ENCODE assay signal across 8 cellular contexts in the genomic region with DNA sequence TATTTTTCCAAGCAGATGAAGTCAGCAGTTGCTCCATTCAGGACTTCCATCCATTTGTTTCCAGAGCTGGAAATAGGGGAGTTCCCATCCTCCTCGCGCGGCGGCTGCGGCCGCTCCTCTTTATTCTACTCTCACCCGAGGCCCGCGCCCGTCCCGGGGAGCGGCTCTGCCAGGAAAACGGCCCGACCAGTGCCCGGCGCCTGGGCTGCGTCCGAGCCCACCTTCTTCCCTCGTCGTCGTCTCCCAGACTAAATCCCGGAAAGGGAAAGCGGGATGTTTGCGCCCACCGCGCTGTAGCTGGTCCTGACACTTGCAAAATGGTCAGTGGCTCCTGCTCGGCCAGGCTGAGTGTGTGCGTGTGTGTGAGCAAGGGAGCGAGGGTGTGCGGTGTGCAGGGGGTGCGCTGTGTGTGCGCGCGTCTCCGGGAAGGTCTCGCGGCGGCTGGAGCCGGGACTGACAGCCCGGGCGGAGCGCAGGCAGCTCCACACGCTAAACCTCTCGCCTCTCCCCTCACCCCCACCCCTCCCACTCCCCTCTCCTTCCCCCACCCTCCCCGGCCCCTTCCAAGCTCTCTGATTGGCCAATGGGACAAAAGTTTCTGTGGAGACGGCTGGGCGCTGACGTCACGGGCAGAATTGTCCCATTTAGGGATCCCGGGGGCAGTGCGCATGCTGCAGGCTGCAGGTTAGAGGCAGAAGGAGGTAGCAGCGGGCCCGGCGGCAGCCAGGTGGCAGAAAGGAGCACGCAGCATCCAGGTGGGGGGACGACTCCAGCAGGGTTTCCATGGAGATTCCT. TPM values are rescaled to one million over a fixed set of nuclear protein-coding genes. Genes with fewer than 3 reads are reported as not detected.
A peak's percentile ranks its signal among the peaks of the same experiment; 100 is the strongest.
DNase-seq lines count a peak whose midpoint lies in the region; ATAC-seq, FAIRE-seq and TF ChIP-seq lines count a peak whose summit lies in the region.

A gene with protein sequence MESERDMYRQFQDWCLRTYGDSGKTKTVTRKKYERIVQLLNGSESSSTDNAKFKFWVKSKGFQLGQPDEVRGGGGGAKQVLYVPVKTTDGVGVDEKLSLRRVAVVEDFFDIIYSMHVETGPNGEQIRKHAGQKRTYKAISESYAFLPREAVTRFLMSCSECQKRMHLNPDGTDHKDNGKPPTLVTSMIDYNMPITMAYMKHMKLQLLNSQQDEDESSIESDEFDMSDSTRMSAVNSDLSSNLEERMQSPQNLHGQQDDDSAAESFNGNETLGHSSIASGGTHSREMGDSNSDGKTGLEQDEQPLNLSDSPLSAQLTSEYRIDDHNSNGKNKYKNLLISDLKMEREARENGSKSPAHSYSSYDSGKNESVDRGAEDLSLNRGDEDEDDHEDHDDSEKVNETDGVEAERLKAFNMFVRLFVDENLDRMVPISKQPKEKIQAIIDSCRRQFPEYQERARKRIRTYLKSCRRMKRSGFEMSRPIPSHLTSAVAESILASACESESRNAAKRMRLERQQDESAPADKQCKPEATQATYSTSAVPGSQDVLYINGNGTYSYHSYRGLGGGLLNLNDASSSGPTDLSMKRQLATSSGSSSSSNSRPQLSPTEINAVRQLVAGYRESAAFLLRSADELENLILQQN (minus strand): TSS at position 491 of the 795 bp plus-strand sequence. CDS start 1,660 bp downstream, outside the sequence.

- DNase-seq in NCI-H524 (lab: John Stamatoyannopoulos, UW) (peak; percentile 97 to 98), mesenchymal stem cell (peak; percentile 35), vagina (ENCODE audit: extremely low spot score in 2 of 2) (no peak), GM19239 (ENCODE audit: insufficient read length, low spot score) (no peak), mucosa of gallbladder (ENCODE audit: low spot score) (no peak)

- H3K4me2 ChIP-seq in mesenchymal stem cell (ENCODE audit: low read length, poor library complexity, severe bottlenecking), result peak within 1 kb of the TSS; percentile 99

- H3K36me3 ChIP-seq in endocrine pancreas (ENCODE audit: control insufficient read depth, insufficient read depth, low read length), result no peaks in the 10 kb centered on the region
- H3K36me3 ChIP-seq in mesenchymal stem cell (ENCODE audit: control insufficient read depth in 1 of 2, insufficient read depth in 2 of 2, low read depth in 1 of 2, low read length in 2 of 2), result no peaks in the 10 kb centered on the region
- H3K36me3 ChIP-seq in vagina, result no peaks in the 10 kb centered on the region

- H2BK5ac ChIP-seq in mesenchymal stem cell (ENCODE audit: low read depth, low read length, poor library complexity, severe bottlenecking), result no peak within 1 kb of the TSS

- H2AFZ ChIP-seq in mesenchymal stem cell (ENCODE audit: low read depth, low read length), result peak within 1 kb of the TSS; percentile 40

- H3K4me3 ChIP-seq in endocrine pancreas (ENCODE audit: control insufficient read depth, insufficient read depth, low read length) (peak within 1 kb of the TSS; percentile 95), mesenchymal stem cell (ENCODE audit: insufficient read depth in 1 of 2, low read depth in 1 of 2, low read length in 2 of 2) (peak within 1 kb of the TSS; percentile 61 to 76), vagina (peak within 1 kb of the TSS; percentile 39 to 45)

- WGBS in mesenchymal stem cell, result under 1% methylated on average over 37 of the region's 56 CpGs

- no peak within 1 kb of the TSS for H3K18ac ChIP-seq in mesenchymal stem cell (ENCODE audit: low read depth in 1 of 2, low read length in 2 of 2)

- H3K79me1 ChIP-seq in mesenchymal stem cell (replicated peaks; ENCODE audit: low read length, poor library complexity, severe bottlenecking), result no peaks in the 10 kb centered on the region

- intact Hi-C loops in vagina (cut with DNase I), result no loop called here

- H3K23ac ChIP-seq in mesenchymal stem cell (ENCODE audit: low read length in 2 of 2), result no peak within 1 kb of the TSS

- TF ChIP-seq CTCF in vagina (IDR thresholded peaks at IDR 0.05), result no peak

- ATAC-seq in GM21786 (IDR thresholded peaks at IDR 0.05; ENCODE audit: unreplicated experiment) (peak; percentile 33), HG03378 (IDR thresholded peaks at IDR 0.05; ENCODE audit: unreplicated experiment) (no peak)

- no peak within 1 kb of the TSS for H4K91ac ChIP-seq in mesenchymal stem cell (ENCODE audit: low read length)

- no peak within 1 kb of the TSS for H3K4ac ChIP-seq in mesenchymal stem cell (ENCODE audit: low read depth in 1 of 2, low read length in 2 of 2)

- H3K27ac ChIP-seq in mesenchymal stem cell (ENCODE audit: low read length, poor library complexity, severe bottlenecking) (no peak within 1 kb of the TSS), vagina (no peak within 1 kb of the TSS)

- no peak within 1 kb of the TSS for H4K8ac ChIP-seq in mesenchymal stem cell (ENCODE audit: low read length)

- no peak within 1 kb of the TSS for H2BK15ac ChIP-seq in mesenchymal stem cell (ENCODE audit: low read depth, poor library complexity, severe bottlenecking)

- peaks cover 16% of the 10 kb centered on the region for H3K4me1 ChIP-seq in endocrine pancreas (ENCODE audit: control insufficient read depth, insufficient read depth, low read length)
- H3K4me1 ChIP-seq in mesenchymal stem cell (ENCODE audit: control insufficient read depth, insufficient read depth, low read depth, low read length), result peaks cover 23% of the 10 kb centered on the region
- peaks cover 34% of the 10 kb centered on the region for H3K4me1 ChIP-seq in vagina

- FAIRE-seq in GM19239 (lab: Jason Lieb, UNC), result no peak

- no peak within 1 kb of the TSS for H3K14ac ChIP-seq in mesenchymal stem cell (ENCODE audit: low read length in 2 of 2)

- H2BK120ac ChIP-seq in mesenchymal stem cell (ENCODE audit: low read depth, low read length), result no peak within 1 kb of the TSS

- no peak for TF ChIP-seq POLR2A in vagina (IDR thresholded peaks at IDR 0.05)

- H3K9ac ChIP-seq in endocrine pancreas (ENCODE audit: control insufficient read depth, insufficient read depth, low read length) (peak within 1 kb of the TSS; percentile 90), mesenchymal stem cell (ENCODE audit: low read length) (no peak within 1 kb of the TSS)

- H2BK12ac ChIP-seq in mesenchymal stem cell (ENCODE audit: low read length in 2 of 2), result no peak within 1 kb of the TSS

- H2AK5ac ChIP-seq in mesenchymal stem cell (ENCODE audit: low read length, severe bottlenecking), result no peak within 1 kb of the TSS

- H3K27me3 ChIP-seq in endocrine pancreas (ENCODE audit: control insufficient read depth, insufficient read depth, low read length) (no peaks in the 10 kb centered on the region), mesenchymal stem cell (ENCODE audit: control insufficient read depth in 1 of 2, insufficient read depth in 1 of 2, low read length in 2 of 2) (peaks cover 32 to 90% of the 10 kb centered on the region in 2 experiments), vagina (peaks cover 5% of the 10 kb centered on the region)

- no peaks in the 10 kb centered on the region for H3K9me3 ChIP-seq in endocrine pancreas (ENCODE audit: control insufficient read depth, low read length)
- no peaks in the 10 kb centered on the region for H3K9me3 ChIP-seq in mesenchymal stem cell (ENCODE audit: control insufficient read depth, low read length)
- no peaks in the 10 kb centered on the region for H3K9me3 ChIP-seq in vagina

RNA-seq across cellular contexts. Expression of the gene that starts here (rescaled TPM):
- polyA plus RNA-seq in mesenchymal stem cell (2013, experiment 1 of 2), result not detected
- polyA plus RNA-seq in mesenchymal stem cell (2013, experiment 2 of 2), result not detected
- total RNA-seq in vagina (not detected), mucosa of gallbladder (1.1 TPM)

Comparison
In these comparisons a context has a peak if more than half of its experiments do, and no peak if none do; other contexts are left out.
1. DNase-seq: peak in NCI-H524 (2 of 2) and mesenchymal stem cell (single experiment); none in vagina (0 of 2), GM19239 (single experiment) and mucosa of gallbladder (single experiment).
2. H3K4me3 ChIP-seq: peak in every context shown above with its lines; median percentile 95 in endocrine pancreas; 68 in mesenchymal stem cell; 42 in vagina.